ENCODE assay signal across 2 cellular contexts in the genomic region with DNA sequence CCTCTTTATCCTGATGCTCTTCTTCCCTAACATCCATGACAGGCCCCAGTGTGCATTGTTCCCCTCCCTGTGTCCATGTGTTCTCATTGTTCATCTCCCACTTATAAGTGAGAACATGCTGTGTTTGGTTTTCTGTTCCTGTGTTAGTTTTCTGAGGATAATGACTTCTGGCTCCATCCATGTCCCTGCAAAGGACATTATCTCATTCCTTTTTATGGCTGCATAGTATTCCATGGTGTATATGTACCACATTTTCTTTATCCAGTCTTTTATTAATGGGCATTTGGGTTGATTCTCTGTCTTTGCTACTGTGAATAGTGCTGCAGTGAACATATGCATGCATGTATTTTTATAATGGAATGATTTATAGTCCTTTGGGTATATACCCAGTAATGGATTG.
TF ChIP-seq lines count a peak whose summit lies in the region.
"Not testable (repeated sequence)": the region's sequence is repeated elsewhere in the genome, so short reads cannot be mapped to it uniquely, and the experiment has no call there.

No MANE protein-coding gene starts in this region.

- not testable (repeated sequence) for H3K4me3 ChIP-seq in HEK293 (ENCODE audit: low read depth, low read length)

- not testable (repeated sequence) for H3K36me3 ChIP-seq in HEK293 (ENCODE audit: control insufficient read depth in 2 of 2, insufficient read depth in 1 of 2, low read length in 2 of 2)

- not testable (repeated sequence) for H3K4me1 ChIP-seq in HEK293 (ENCODE audit: control insufficient read depth, insufficient read depth, low read length)

- H3K27ac ChIP-seq in HEK293 (ENCODE audit: extremely low read depth, low read depth, low read length), result not testable (repeated sequence)

- not testable (repeated sequence) for TF ChIP-seq CTCF in HEK293 (tag by site-specific recombination; IDR thresholded peaks at IDR 0.05)

- H3K36me3 Mint-ChIP-seq in activated naive CD4-positive, alpha-beta T cell treated with anti-CD3 and anti-CD28 coated beads, Interleukin-2, amount 50 U/mL, for 24 hours, result not testable (repeated sequence)

- H3K27me3 Mint-ChIP-seq in activated naive CD4-positive, alpha-beta T cell treated with anti-CD3 and anti-CD28 coated beads, Interleukin-2, amount 50 U/mL, for 24 hours, result not testable (repeated sequence)

- not testable (repeated sequence) for H3K9me3 ChIP-seq in HEK293 (ENCODE audit: control insufficient read depth, insufficient read depth, low read depth, low read length)

- H3K4me1 Mint-ChIP-seq in activated naive CD4-positive, alpha-beta T cell treated with anti-CD3 and anti-CD28 coated beads, Interleukin-2, amount 50 U/mL, for 24 hours, result not testable (repeated sequence)

- H3K27ac Mint-ChIP-seq in activated naive CD4-positive, alpha-beta T cell treated with anti-CD3 and anti-CD28 coated beads, Interleukin-2, amount 50 U/mL, for 24 hours, result peak overlapping the region; percentile 47

- not testable (repeated sequence) for H3K9me3 Mint-ChIP-seq in activated naive CD4-positive, alpha-beta T cell treated with anti-CD3 and anti-CD28 coated beads, Interleukin-2, amount 50 U/mL, for 24 hours

- H3K4me3 Mint-ChIP-seq in activated naive CD4-positive, alpha-beta T cell treated with anti-CD3 and anti-CD28 coated beads, Interleukin-2, amount 50 U/mL, for 24 hours, result not testable (repeated sequence)

- POLR2A ChIA-PET in HEK293 (lab: Yijun Ruan, JAX), result not testable (repeated sequence)

- CTCF ChIA-PET in HEK293 (lab: Yijun Ruan, JAX), result interaction anchor here (2.2 kb wide), 1 partner anchor 50 kb away, joined by 9 read pairs; no protein-coding TSS in a partner anchor

TF ChIP-seq in HEK293, 187 proteins besides CTCF, POLR2A, EP300 and RAD21:
- TF ChIP-seq, protein P1, sequence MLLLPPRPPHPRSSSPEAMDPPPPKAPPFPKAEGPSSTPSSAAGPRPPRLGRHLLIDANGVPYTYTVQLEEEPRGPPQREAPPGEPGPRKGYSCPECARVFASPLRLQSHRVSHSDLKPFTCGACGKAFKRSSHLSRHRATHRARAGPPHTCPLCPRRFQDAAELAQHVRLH (tag by site-specific recombination; IDR thresholded peaks at IDR 0.05), result 0 out of 2 replicates have a peak, but pooled peaks have one; percentile 51
- peak; percentile 76 for TF ChIP-seq ZNF146 (tag by site-specific recombination; IDR thresholded peaks at IDR 0.05)
